In genomic region chr12:11730299-11731041, GRCh38 we compare ENCODE assay signal across 8 cellular contexts.
DNase-seq lines count a peak whose midpoint lies in the region; ATAC-seq and TF ChIP-seq lines count a peak whose summit lies in the region.

No MANE protein-coding gene starts in this region.

- H3K4me3 ChIP-seq in osteoblast (ENCODE audit: insufficient read depth, low read length) (no peak overlapping the region), WERI-Rb-1 (ENCODE audit: low read depth, low read length) (no peak overlapping the region)

- ATAC-seq in GM18517 (IDR thresholded peaks at IDR 0.05; ENCODE audit: unreplicated experiment), result peak; percentile 41
- peak; percentile 39 for ATAC-seq in HG03025 (IDR thresholded peaks at IDR 0.05; ENCODE audit: low FRiP score, unreplicated experiment)
- no peak for ATAC-seq in activated T-helper 17 cell treated with anti-CD3 and anti-CD28 coated beads, Interleukin-2, amount 50 U/mL, for 72 hours (replicated peaks)
- no peak for ATAC-seq in GM18858 (IDR thresholded peaks at IDR 0.05; ENCODE audit: unreplicated experiment)

- peak overlapping the region; percentile 81 for H3K27ac Mint-ChIP-seq in activated T-helper 17 cell treated with anti-CD3 and anti-CD28 coated beads, Interleukin-2, amount 50 U/mL, for 72 hours

- H3K27me3 Mint-ChIP-seq in activated T-helper 17 cell treated with anti-CD3 and anti-CD28 coated beads, Interleukin-2, amount 50 U/mL, for 72 hours, result no peaks in the 10 kb centered on the region

- DNase-seq in osteoblast (ENCODE audit: insufficient read length, low spot score, missing footprints), result no peak
- no peak for DNase-seq in WERI-Rb-1
- no peak for DNase-seq in AML-193 (lab: John Stamatoyannopoulos, UW)
- no peak for DNase-seq in HuH-7 (ENCODE audit: low spot score)

- H3K36me3 Mint-ChIP-seq in activated T-helper 17 cell treated with anti-CD3 and anti-CD28 coated beads, Interleukin-2, amount 50 U/mL, for 72 hours (ENCODE audit: low read depth), result peaks cover 42% of the 10 kb centered on the region

- H3K27me3 ChIP-seq in osteoblast (ENCODE audit: insufficient read depth, low read length), result no peaks in the 10 kb centered on the region
- H3K27me3 ChIP-seq in WERI-Rb-1 (ENCODE audit: insufficient read depth, low read depth, severe bottlenecking), result no peaks in the 10 kb centered on the region

- H4K20me1 ChIP-seq in osteoblast (ENCODE audit: insufficient read depth, low read length), result no peaks in the 10 kb centered on the region

- H3K79me2 ChIP-seq in osteoblast (ENCODE audit: insufficient read depth, low read length), result peaks cover 72% of the 10 kb centered on the region

- H3K9me3 ChIP-seq in osteoblast (ENCODE audit: low read depth, low read length), result no peaks in the 10 kb centered on the region
- no peaks in the 10 kb centered on the region for H3K9me3 ChIP-seq in WERI-Rb-1 (ENCODE audit: severe bottlenecking)

- H3K27ac ChIP-seq in osteoblast (ENCODE audit: low read depth, low read length) (peak overlapping the region; percentile 61), WERI-Rb-1 (no peak overlapping the region)

- no peak overlapping the region for H2AFZ ChIP-seq in osteoblast (ENCODE audit: low read length)

- TF ChIP-seq CTCF in osteoblast (IDR thresholded peaks at IDR 0.05; ENCODE audit: extremely low read depth, low read depth, low read length) (no peak), WERI-Rb-1 (IDR thresholded peaks at IDR 0.05; ENCODE audit: low read depth, low read length) (no peak)

- H3K4me3 Mint-ChIP-seq in activated T-helper 17 cell treated with anti-CD3 and anti-CD28 coated beads, Interleukin-2, amount 50 U/mL, for 72 hours, result peak overlapping the region; percentile 77

- H3K4me1 Mint-ChIP-seq in activated T-helper 17 cell treated with anti-CD3 and anti-CD28 coated beads, Interleukin-2, amount 50 U/mL, for 72 hours, result peaks cover 63% of the 10 kb centered on the region

- H3K4me2 ChIP-seq in osteoblast (ENCODE audit: insufficient read depth, low read length), result peak overlapping the region; percentile 35

- H3K36me3 ChIP-seq in osteoblast (ENCODE audit: insufficient read depth, low read length), result peaks cover 4% of the 10 kb centered on the region
- no peaks in the 10 kb centered on the region for H3K36me3 ChIP-seq in WERI-Rb-1

- H3K9me3 Mint-ChIP-seq in activated T-helper 17 cell treated with anti-CD3 and anti-CD28 coated beads, Interleukin-2, amount 50 U/mL, for 72 hours, result no peaks in the 10 kb centered on the region

- H3K4me1 ChIP-seq in osteoblast (ENCODE audit: insufficient read depth, low read length), result peaks cover 13% of the 10 kb centered on the region

Comparison
In these comparisons a context has a peak if more than half of its experiments do, and no peak if none do; other contexts are left out.
1. ATAC-seq: peak in GM18517 (single experiment) and HG03025 (single experiment); none in activated T-helper 17 cell treated with anti-CD3 and anti-CD28 coated beads, Interleukin-2, amount 50 U/mL, for 72 hours (single experiment) and GM18858 (single experiment).